ENCODE assay signal across 8 cellular contexts in the genomic region with DNA sequence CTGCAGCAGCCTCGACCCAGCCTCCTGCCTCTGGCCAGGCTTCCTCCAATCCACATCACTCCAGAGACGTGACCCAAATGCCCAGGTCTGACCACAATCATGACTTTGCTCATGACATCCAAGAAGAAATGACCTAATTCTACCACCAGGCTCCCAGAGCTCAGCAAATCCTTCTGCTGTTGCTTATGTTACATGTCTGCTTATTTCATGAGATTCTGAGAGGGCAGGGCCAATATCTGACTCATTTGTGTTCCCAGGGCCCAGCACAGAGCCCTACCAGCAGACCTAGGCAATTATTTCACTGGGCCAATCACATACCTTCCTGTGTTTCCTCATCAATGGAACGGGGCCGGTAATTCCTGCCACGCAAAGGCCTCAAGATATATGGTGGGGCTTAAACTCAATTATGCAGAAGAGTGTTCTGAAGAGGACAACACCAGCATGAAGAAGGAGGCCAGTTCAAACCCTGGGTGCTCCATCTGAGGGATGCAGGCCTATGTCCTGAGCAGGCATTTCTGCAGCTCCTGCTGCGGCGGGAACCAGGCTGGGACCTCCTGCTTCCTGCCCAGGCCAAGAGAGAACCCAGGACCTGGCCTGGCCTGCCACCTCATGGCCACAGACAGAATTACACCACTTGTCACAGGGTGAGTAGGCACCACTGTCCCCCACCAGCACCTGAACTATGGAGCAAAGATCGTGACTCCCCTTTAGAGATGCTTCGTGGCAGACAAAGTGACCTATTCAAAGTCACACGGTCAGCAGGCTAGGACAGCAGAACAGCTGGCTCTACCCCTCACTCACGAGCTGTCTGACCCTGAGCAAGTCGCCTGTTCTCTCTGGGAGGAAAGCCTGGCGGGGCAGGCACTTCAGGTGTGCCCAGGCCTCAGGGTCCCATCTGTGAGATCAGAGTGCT. TPM values are rescaled to one million over a fixed set of nuclear protein-coding genes. Genes with fewer than 3 reads are reported as not detected.
DNase-seq lines count a peak whose midpoint lies in the region; ATAC-seq and TF ChIP-seq lines count a peak whose summit lies in the region.

No MANE protein-coding gene starts in this region.

- H3K27ac ChIP-seq in lung (ENCODE audit: low read depth in 1 of 2, low read length in 1 of 2), result peak overlapping the region in 1 of 2 donors; percentile 79

- ATAC-seq in HG02763 (IDR thresholded peaks at IDR 0.05; ENCODE audit: unreplicated experiment), result peak; percentile 29
- peak; percentile 73 for ATAC-seq in lung (ENCODE audit: insufficient read depth, low FRiP score)

- no peaks in the 10 kb centered on the region for H3K9me3 ChIP-seq in lung (ENCODE audit: control insufficient read depth in 2 of 2, insufficient read depth in 1 of 2, low read length in 1 of 2)

- no peaks in the 10 kb centered on the region for H3K27me3 ChIP-seq in lung (ENCODE audit: control insufficient read depth, insufficient read depth)

- H3K36me3 ChIP-seq in lung (ENCODE audit: control insufficient read depth in 2 of 2, insufficient read depth in 2 of 2, low read length in 2 of 2), result no peaks in the 10 kb centered on the region

- H3K4me3 ChIP-seq in lung, result no peak overlapping the region

- DNase-seq in GDM1 (lab: John Stamatoyannopoulos, UW) (peak; percentile 55), NCI-H446 treated with DMSO at 0.1 percent for 48 hours (lab: John Stamatoyannopoulos, UW) (peak; percentile 22), dermis blood vessel endothelial cell (peak; percentile 88), lung (ENCODE audit: low spot score) (peak; percentile 84), NCI-H187 treated with DMSO at 0.1 percent for 48 hours (lab: John Stamatoyannopoulos, UW) (no peak)
- DNase-seq in activated CD4-positive, alpha-beta T cell treated with anti-CD3 and anti-CD28 coated beads, Interleukin-2, amount 50 U/mL, for 1 hour, result peak; percentile 84
- DNase-seq in stimulated activated CD4-positive, alpha-beta T cell treated with anti-CD3 and anti-CD28 coated beads, TNF-alpha, amount 100 ng/mL, for 1 hour (ENCODE audit: low read depth in 3 of 3, low spot score in 1 of 3), result peak; percentile 70 to 81 (median 74)

- H3K4me1 ChIP-seq in lung (ENCODE audit: control insufficient read depth in 2 of 2, insufficient read depth in 2 of 2, low read length in 2 of 2), result peaks cover 0 to 5% of the 10 kb centered on the region in 2 donors

- 49 to 50% methylated on average over 13 of the region's 13 CpGs for WGBS in lung, 2 donors

- peak; percentile 97 for TF ChIP-seq CTCF in lung (IDR thresholded peaks at IDR 0.05; ENCODE audit: control extremely low read depth, extremely low read depth)

RNA-seq across cellular contexts. Expression of a gene that starts 5.8 kb away (rescaled TPM):
- total RNA-seq in dermis blood vessel endothelial cell (13.1 and 34.2 TPM in 2 replicates), lung (10 to 100 TPM in 1 of 2 donors, 1 to 10 TPM in 1; 9.9 to 11.8 TPM)
- 10 to 100 TPM; 17.1 to 20.5 TPM for polyA plus RNA-seq in lung

RNA-seq across cellular contexts. Expression of a gene that starts 14.5 kb away (rescaled TPM):
- total RNA-seq in dermis blood vessel endothelial cell (not detected in 2 replicates), lung (1 to 10 TPM in 1 of 2 donors, under 1 TPM in 1; 0.31 to 1.7 TPM)
- under 1 TPM; 0.18 to 0.74 TPM for polyA plus RNA-seq in lung

RNA-seq across cellular contexts. Expression of a gene that starts 26.2 kb away (rescaled TPM):
- not detected in 2 replicates for total RNA-seq in dermis blood vessel endothelial cell
- total RNA-seq in lung, result under 1 TPM in 1 of 2 donors, not detected in 1; 0.34 TPM
- under 1 TPM in 1 of 2 donors, not detected in 1; 0.02 TPM for polyA plus RNA-seq in lung

RNA-seq across cellular contexts. Expression of a gene that starts 28.1 kb away (rescaled TPM):
- total RNA-seq in dermis blood vessel endothelial cell (under 0.01 and 0.14 TPM in 2 replicates), lung (under 1 TPM; 0.51 to 0.61 TPM)
- polyA plus RNA-seq in lung, result 1 to 10 TPM in 1 of 2 donors, under 1 TPM in 1; 0.31 to 1.3 TPM
